Comparison of ENCODE assay signal across 29 cellular contexts in genomic region chr20:52596261-52596660, GRCh38.
"Had no signal": no experiment of that assay in that cellular context is flagged by ENCODE, and none has a peak within 500 bp of the region (broad histone marks: within the 10 kb centered on the region; RNA-seq: fewer than 3 reads in every experiment).

No MANE protein-coding gene starts in this region.

- H3K27me3 ChIP-seq: body of pancreas, brain microvascular endothelial cell, breast epithelium had no signal

- H3K4me1 ChIP-seq: body of pancreas, breast epithelium had no signal

- H3K36me3 ChIP-seq: brain microvascular endothelial cell, breast epithelium had no signal

- H3K27ac ChIP-seq: body of pancreas, brain microvascular endothelial cell, breast epithelium, VCaP had no signal

- H3K9me3 ChIP-seq: body of pancreas, breast epithelium had no signal

- DNase-seq: activated B cell treated with CpG ODN at 0.5 μM for 24 hours; activated CD4-positive, alpha-beta memory T cell treated with anti-CD3 and anti-CD28 coated beads for 36 hours; activated CD4-positive, alpha-beta T cell treated with anti-CD3 and anti-CD28 coated beads for 4 hours; activated CD4-positive, alpha-beta T cell treated with anti-CD3 and anti-CD28 coated beads, Interleukin-2, amount 10 ng/mL, durations not matched to agents 24 days and 14 days; activated CD4-positive, alpha-beta T cell treated with anti-CD3 and anti-CD28 coated beads, Interleukin-2, amount 50 U/mL, for 1 hour; activated CD4-positive, alpha-beta T cell treated with anti-CD3 and anti-CD28 coated beads, Interleukin-2, amount 50 U/mL, for 4 hours; activated CD4-positive, CD25-positive, alpha-beta regulatory T cell treated with anti-CD3 and anti-CD28 coated beads, Interleukin-2, amount 50 U/mL, for 72 hours; activated CD8-positive, alpha-beta memory T cell treated with anti-CD3 and anti-CD28 coated beads, Interleukin-2, amount 50 U/mL, for 4 hours; activated CD8-positive, alpha-beta T cell treated with anti-CD3 and anti-CD28 coated beads for 36 hours; activated effector memory CD4-positive, alpha-beta T cell treated with Interleukin-2 at 50 U/mL for 16 hours; activated gamma-delta T cell; activated naive CD4-positive, alpha-beta T cell treated with anti-CD3 and anti-CD28 coated beads, Interleukin-2, amount 10 ng/mL, durations not matched to agents 7 days and 5 days; activated naive CD4-positive, alpha-beta T cell treated with Interleukin-2 at 50 U/mL for 16 hours; activated naive CD8-positive, alpha-beta T cell treated with anti-CD3 and anti-CD28 coated beads, Interleukin-2, amount 10 ng/mL, durations not matched to agents 7 days and 5 days; activated naive CD8-positive, alpha-beta T cell treated with anti-CD3 and anti-CD28 coated beads, Interleukin-2, amount 50 U/mL, for 24 hours; activated T-cell treated with anti-CD3 and anti-CD28 coated beads for 4 hours; activated T-cell treated with anti-CD3 and anti-CD28 coated beads, Interleukin-2, amount 50 U/mL, for 1 hour; activated T-cell treated with anti-CD3 and anti-CD28 coated beads, Interleukin-2, amount 50 U/mL, for 48 hours; amniotic stem cell; aorta; body of pancreas; brain microvascular endothelial cell; caudate nucleus; cerebellar nuclear complex; T-helper 1 cell; T-helper 2 cell; T-helper 9 cell had no signal

- ATAC-seq: activated CD8-positive, alpha-beta T cell treated with anti-CD3 and anti-CD28 coated beads for 36 hours; activated naive CD8-positive, alpha-beta T cell treated with anti-CD3 and anti-CD28 coated beads, Interleukin-2, amount 50 U/mL, for 24 hours; body of pancreas had no signal

- H3K4me3 ChIP-seq: body of pancreas, breast epithelium had no signal
